Comparison of ENCODE assay signal across 8 cellular contexts in genomic region chr9:70411141-70411929, GRCh38. TPM values are rescaled to one million over a fixed set of nuclear protein-coding genes. Genes with fewer than 3 reads are reported as not detected.
DNase-seq lines count a peak whose midpoint lies in the region; ATAC-seq and TF ChIP-seq lines count a peak whose summit lies in the region.

No MANE protein-coding gene starts in this region.

- intact Hi-C loops in CD4-positive, alpha-beta T cell (cut with DNase I, micrococcal nuclease): loop anchor here (2.0 to 10.0 kb wide), 8 partner anchors 13 to 1953 kb away; partner anchors contain the start of genes ZFAND5 (in 2 of the 2), CEMIP2 (in 1 of the 2) and SMC5 (in 1 of the 2)
- intact Hi-C loops in Right ventricle myocardium inferior (cut with DNase I) (loop anchor here (2.0 kb wide), 1 partner anchor 19 kb away; no protein-coding TSS in a partner anchor), posterior cingulate gyrus (cut with DNase I) (loop anchor here (5.0 kb wide), 1 partner anchor 739 kb away; the partner anchor contains the start of gene APBA1)

- H3K27ac Mint-ChIP-seq in CD4-positive, alpha-beta T cell: peak overlapping the region; percentile 100

- ATAC-seq in CD4-positive, alpha-beta T cell (ENCODE audit: poor library complexity): no peak
- ATAC-seq in Right ventricle myocardium inferior: peak; percentile 31
- no peak for ATAC-seq in HG03039 (IDR thresholded peaks at IDR 0.05; ENCODE audit: unreplicated experiment)
- no peak for ATAC-seq in GM18520 (IDR thresholded peaks at IDR 0.05; ENCODE audit: unreplicated experiment)

- no peaks in the 10 kb centered on the region for H3K9me3 Mint-ChIP-seq in CD4-positive, alpha-beta T cell

- DNase-seq in CD4-positive, alpha-beta T cell: peak in 4 of 10 experiments; percentile 10 to 28 (median 20)
- DNase-seq in NCI-H226 (peak; percentile 47), Right ventricle myocardium inferior (ENCODE audit: missing footprints) (peak; percentile 72), posterior cingulate gyrus (peak in 9 of 10 donors; percentile 36 to 92 (median 52)), DMS153 treated with DMSO at 0.1 percent for 48 hours (lab: John Stamatoyannopoulos, UW; ENCODE audit: unreplicated experiment) (no peak)
- DNase-seq in activated naive CD4-positive, alpha-beta T cell treated with anti-CD3 and anti-CD28 coated beads, Interleukin-2, amount 50 U/mL, for 16 hours: peak; percentile 62

- H3K4me1 Mint-ChIP-seq in CD4-positive, alpha-beta T cell (ENCODE audit: low read depth): peaks cover 75% of the 10 kb centered on the region

- POLR2A ChIA-PET in CD4-positive, alpha-beta T cell (lab: Charles Lee): interaction anchor here (0.7 to 5.8 kb wide), 18 partner anchors 9 to 1954 kb away, joined by 3 to 91 read pairs (median 6); partner anchors contain the start of genes SMC5 and ZFAND5

- H3K4me3 Mint-ChIP-seq in CD4-positive, alpha-beta T cell: peak overlapping the region; percentile 99

- H3K9me3 ChIP-seq in CD4-positive, alpha-beta T cell (ENCODE audit: control insufficient read depth, low read length): no peaks in the 10 kb centered on the region

- H3K27me3 ChIP-seq in CD4-positive, alpha-beta T cell (ENCODE audit: control insufficient read depth, insufficient read depth, low read length): no peaks in the 10 kb centered on the region

- peak overlapping the region; percentile 99 for H3K27ac ChIP-seq in CD4-positive, alpha-beta T cell (ENCODE audit: low read depth, low read length)

- no peak for TF ChIP-seq CTCF in CD4-positive, alpha-beta T cell (IDR thresholded peaks at IDR 0.05)

- CTCF ChIA-PET in CD4-positive, alpha-beta T cell (lab: Charles Lee): interaction anchor here (1.1 to 1.4 kb wide), 2 partner anchors 8 to 11 kb away, joined by 3 read pairs; no protein-coding TSS in a partner anchor

- H3K27me3 Mint-ChIP-seq in CD4-positive, alpha-beta T cell: no peaks in the 10 kb centered on the region

- peaks cover 37% of the 10 kb centered on the region for H3K36me3 Mint-ChIP-seq in CD4-positive, alpha-beta T cell (ENCODE audit: low read depth)

RNA-seq across cellular contexts. Expression of gene KLF9, which starts 3.1 kb away (rescaled TPM):
- total RNA-seq in CD4-positive, alpha-beta T cell: 100 to 1,000 TPM; 132 to 135 TPM
- total RNA-seq in Right ventricle myocardium inferior: 52.6 TPM
